Comparison of ENCODE assay signal across 1 cellular context in genomic region chr5:150665044-150665443, GRCh38.
TF ChIP-seq lines count a peak whose summit lies in the region.

No MANE protein-coding gene starts in this region.

TF ChIP-seq in HepG2, 621 proteins besides CTCF, POLR2A, EP300 and RAD21:
- TF ChIP-seq ZNF609 (CRISPR knock-in tag; IDR thresholded peaks at IDR 0.05; ENCODE audit: borderline replicate concordance), result no peak
- no peak for TF ChIP-seq NR2F2 (IDR thresholded peaks at IDR 0.05; ENCODE audit: borderline replicate concordance, low read depth)
- TF ChIP-seq, protein P1, sequence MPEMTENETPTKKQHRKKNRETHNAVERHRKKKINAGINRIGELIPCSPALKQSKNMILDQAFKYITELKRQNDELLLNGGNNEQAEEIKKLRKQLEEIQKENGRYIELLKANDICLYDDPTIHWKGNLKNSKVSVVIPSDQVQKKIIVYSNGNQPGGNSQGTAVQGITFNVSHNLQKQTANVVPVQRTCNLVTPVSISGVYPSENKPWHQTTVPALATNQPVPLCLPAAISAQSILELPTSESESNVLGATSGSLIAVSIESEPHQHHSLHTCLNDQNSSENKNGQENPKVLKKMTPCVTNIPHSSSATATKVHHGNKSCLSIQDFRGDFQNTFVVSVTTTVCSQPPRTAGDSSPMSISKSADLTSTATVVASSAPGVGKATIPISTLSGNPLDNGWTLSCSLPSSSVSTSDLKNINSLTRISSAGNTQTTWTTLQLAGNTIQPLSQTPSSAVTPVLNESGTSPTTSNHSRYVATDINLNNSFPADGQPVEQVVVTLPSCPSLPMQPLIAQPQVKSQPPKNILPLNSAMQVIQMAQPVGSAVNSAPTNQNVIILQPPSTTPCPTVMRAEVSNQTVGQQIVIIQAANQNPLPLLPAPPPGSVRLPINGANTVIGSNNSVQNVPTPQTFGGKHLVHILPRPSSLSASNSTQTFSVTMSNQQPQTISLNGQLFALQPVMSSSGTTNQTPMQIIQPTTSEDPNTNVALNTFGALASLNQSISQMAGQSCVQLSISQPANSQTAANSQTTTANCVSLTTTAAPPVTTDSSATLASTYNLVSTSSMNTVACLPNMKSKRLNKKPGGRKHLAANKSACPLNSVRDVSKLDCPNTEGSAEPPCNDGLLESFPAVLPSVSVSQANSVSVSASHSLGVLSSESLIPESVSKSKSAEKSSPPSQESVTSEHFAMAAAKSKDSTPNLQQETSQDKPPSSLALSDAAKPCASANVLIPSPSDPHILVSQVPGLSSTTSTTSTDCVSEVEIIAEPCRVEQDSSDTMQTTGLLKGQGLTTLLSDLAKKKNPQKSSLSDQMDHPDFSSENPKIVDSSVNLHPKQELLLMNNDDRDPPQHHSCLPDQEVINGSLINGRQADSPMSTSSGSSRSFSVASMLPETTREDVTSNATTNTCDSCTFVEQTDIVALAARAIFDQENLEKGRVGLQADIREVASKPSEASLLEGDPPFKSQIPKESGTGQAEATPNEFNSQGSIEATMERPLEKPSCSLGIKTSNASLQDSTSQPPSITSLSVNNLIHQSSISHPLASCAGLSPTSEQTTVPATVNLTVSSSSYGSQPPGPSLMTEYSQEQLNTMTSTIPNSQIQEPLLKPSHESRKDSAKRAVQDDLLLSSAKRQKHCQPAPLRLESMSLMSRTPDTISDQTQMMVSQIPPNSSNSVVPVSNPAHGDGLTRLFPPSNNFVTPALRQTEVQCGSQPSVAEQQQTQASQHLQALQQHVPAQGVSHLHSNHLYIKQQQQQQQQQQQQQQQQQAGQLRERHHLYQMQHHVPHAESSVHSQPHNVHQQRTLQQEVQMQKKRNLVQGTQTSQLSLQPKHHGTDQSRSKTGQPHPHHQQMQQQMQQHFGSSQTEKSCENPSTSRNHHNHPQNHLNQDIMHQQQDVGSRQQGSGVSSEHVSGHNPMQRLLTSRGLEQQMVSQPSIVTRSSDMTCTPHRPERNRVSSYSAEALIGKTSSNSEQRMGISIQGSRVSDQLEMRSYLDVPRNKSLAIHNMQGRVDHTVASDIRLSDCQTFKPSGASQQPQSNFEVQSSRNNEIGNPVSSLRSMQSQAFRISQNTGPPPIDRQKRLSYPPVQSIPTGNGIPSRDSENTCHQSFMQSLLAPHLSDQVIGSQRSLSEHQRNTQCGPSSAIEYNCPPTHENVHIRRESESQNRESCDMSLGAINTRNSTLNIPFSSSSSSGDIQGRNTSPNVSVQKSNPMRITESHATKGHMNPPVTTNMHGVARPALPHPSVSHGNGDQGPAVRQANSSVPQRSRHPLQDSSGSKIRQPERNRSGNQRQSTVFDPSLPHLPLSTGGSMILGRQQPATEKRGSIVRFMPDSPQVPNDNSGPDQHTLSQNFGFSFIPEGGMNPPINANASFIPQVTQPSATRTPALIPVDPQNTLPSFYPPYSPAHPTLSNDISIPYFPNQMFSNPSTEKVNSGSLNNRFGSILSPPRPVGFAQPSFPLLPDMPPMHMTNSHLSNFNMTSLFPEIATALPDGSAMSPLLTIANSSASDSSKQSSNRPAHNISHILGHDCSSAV (CRISPR knock-in tag; IDR thresholded peaks at IDR 0.05; ENCODE audit: borderline replicate concordance), result no peak
- no peak for TF ChIP-seq AGO1 (IDR thresholded peaks at IDR 0.05; ENCODE audit: low read depth, low read length, poor library complexity, severe bottlenecking)
- no peak for TF ChIP-seq SMARCC2 (IDR thresholded peaks at IDR 0.05)
- no peak for TF ChIP-seq PCBP2 (optimal IDR thresholded peaks at IDR 0.05; ENCODE audit: low read depth, low read length, poor library complexity, severe bottlenecking)
- no peak for TF ChIP-seq ZNF589 (CRISPR knock-in tag; conservative IDR thresholded peaks at IDR 0.05)
- TF ChIP-seq NONO (IDR thresholded peaks at IDR 0.05), result no peak
- no peak for TF ChIP-seq NONO (CRISPR knock-in tag; conservative IDR thresholded peaks at IDR 0.05)
- no peak for TF ChIP-seq ZNF24 (IDR thresholded peaks at IDR 0.05)
- no peak for TF ChIP-seq PCBP1 (IDR thresholded peaks at IDR 0.05; ENCODE audit: borderline replicate concordance, low read depth, low read length)
- no peak for TF ChIP-seq ZNF343 (CRISPR knock-in tag; IDR thresholded peaks at IDR 0.05)
- no peak for TF ChIP-seq MIER2 (CRISPR knock-in tag; IDR thresholded peaks at IDR 0.05)
- TF ChIP-seq, protein P2, sequence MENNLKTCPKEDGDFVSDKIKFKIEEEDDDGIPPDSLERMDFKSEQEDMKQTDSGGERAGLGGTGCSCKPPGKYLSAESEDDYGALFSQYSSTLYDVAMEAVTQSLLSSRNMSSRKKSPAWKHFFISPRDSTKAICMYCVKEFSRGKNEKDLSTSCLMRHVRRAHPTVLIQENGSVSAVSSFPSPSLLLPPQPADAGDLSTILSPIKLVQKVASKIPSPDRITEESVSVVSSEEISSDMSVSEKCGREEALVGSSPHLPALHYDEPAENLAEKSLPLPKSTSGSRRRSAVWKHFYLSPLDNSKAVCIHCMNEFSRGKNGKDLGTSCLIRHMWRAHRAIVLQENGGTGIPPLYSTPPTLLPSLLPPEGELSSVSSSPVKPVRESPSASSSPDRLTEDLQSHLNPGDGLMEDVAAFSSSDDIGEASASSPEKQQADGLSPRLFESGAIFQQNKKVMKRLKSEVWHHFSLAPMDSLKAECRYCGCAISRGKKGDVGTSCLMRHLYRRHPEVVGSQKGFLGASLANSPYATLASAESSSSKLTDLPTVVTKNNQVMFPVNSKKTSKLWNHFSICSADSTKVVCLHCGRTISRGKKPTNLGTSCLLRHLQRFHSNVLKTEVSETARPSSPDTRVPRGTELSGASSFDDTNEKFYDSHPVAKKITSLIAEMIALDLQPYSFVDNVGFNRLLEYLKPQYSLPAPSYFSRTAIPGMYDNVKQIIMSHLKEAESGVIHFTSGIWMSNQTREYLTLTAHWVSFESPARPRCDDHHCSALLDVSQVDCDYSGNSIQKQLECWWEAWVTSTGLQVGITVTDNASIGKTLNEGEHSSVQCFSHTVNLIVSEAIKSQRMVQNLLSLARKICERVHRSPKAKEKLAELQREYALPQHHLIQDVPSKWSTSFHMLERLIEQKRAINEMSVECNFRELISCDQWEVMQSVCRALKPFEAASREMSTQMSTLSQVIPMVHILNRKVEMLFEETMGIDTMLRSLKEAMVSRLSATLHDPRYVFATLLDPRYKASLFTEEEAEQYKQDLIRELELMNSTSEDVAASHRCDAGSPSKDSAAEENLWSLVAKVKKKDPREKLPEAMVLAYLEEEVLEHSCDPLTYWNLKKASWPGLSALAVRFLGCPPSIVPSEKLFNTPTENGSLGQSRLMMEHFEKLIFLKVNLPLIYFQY (CRISPR knock-in tag; IDR thresholded peaks at IDR 0.05; ENCODE audit: borderline replicate concordance), result no peak
- no peak for TF ChIP-seq ZFP1 (CRISPR knock-in tag; IDR thresholded peaks at IDR 0.05)
- TF ChIP-seq ERF (CRISPR knock-in tag; IDR thresholded peaks at IDR 0.05), result no peak
- no peak for TF ChIP-seq CC2D1A (CRISPR knock-in tag; IDR thresholded peaks at IDR 0.05)
- TF ChIP-seq MBNL3 (CRISPR knock-in tag; conservative IDR thresholded peaks at IDR 0.05), result no peak
TF ChIP-seq in HepG2: peak in this region for 0.
